In genomic region chr13:113977976-113978375, GRCh38 we compare ENCODE assay signal across 2 cellular contexts.
TF ChIP-seq lines count a peak whose summit lies in the region.

No MANE protein-coding gene starts in this region.

TF ChIP-seq in HCT116, 20 proteins besides CTCF, POLR2A, EP300 and RAD21:
- no peak for TF ChIP-seq SRF (IDR thresholded peaks at IDR 0.05; ENCODE audit: low read depth)
- TF ChIP-seq EGR1 (IDR thresholded peaks at IDR 0.05; ENCODE audit: low read depth) = no peak
- no peak for TF ChIP-seq ZFX (IDR thresholded peaks at IDR 0.05)
- no peak for TF ChIP-seq JUND (IDR thresholded peaks at IDR 0.05)
- no peak for TF ChIP-seq TCF7L2 (IDR thresholded peaks at IDR 0.05; ENCODE audit: borderline replicate concordance, extremely low read depth, insufficient read depth, insufficient read length)
- TF ChIP-seq POLR2AphosphoS5 (IDR thresholded peaks at IDR 0.05; ENCODE audit: low read depth, low read length) = no peak
- TF ChIP-seq, protein P1, sequence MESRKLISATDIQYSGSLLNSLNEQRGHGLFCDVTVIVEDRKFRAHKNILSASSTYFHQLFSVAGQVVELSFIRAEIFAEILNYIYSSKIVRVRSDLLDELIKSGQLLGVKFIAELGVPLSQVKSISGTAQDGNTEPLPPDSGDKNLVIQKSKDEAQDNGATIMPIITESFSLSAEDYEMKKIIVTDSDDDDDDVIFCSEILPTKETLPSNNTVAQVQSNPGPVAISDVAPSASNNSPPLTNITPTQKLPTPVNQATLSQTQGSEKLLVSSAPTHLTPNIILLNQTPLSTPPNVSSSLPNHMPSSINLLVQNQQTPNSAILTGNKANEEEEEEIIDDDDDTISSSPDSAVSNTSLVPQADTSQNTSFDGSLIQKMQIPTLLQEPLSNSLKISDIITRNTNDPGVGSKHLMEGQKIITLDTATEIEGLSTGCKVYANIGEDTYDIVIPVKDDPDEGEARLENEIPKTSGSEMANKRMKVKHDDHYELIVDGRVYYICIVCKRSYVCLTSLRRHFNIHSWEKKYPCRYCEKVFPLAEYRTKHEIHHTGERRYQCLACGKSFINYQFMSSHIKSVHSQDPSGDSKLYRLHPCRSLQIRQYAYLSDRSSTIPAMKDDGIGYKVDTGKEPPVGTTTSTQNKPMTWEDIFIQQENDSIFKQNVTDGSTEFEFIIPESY (IDR thresholded peaks at IDR 0.05; ENCODE audit: extremely low read depth, insufficient replicate concordance, low read length) = no peak
- TF ChIP-seq ELF1 (IDR thresholded peaks at IDR 0.05; ENCODE audit: borderline replicate concordance, low read depth) = no peak
- TF ChIP-seq EZH2 (IDR thresholded peaks at IDR 0.05) = no peak
- TF ChIP-seq, protein P2, sequence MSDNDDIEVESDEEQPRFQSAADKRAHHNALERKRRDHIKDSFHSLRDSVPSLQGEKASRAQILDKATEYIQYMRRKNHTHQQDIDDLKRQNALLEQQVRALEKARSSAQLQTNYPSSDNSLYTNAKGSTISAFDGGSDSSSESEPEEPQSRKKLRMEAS (IDR thresholded peaks at IDR 0.05) = no peak
- no peak for TF ChIP-seq FOSL1 (IDR thresholded peaks at IDR 0.05; ENCODE audit: low read depth)
- TF ChIP-seq SIN3A (IDR thresholded peaks at IDR 0.05; ENCODE audit: low read depth) = no peak

TF ChIP-seq in GM12878, 131 proteins besides CTCF, POLR2A, EP300 and RAD21:
- no peak for TF ChIP-seq MEF2B (IDR thresholded peaks at IDR 0.05; ENCODE audit: partially characterized antibody, poor library complexity, severe bottlenecking)
- TF ChIP-seq PAX8 (IDR thresholded peaks at IDR 0.05) = no peak
- TF ChIP-seq EZH2 (IDR thresholded peaks at IDR 0.05; ENCODE audit: borderline replicate concordance, control insufficient read depth, low read depth, low read length) = no peak
- TF ChIP-seq DPF2 (IDR thresholded peaks at IDR 0.05) = no peak
- TF ChIP-seq CREM (IDR thresholded peaks at IDR 0.05; ENCODE audit: low read depth) = no peak
- TF ChIP-seq NFYA (IDR thresholded peaks at IDR 0.05; ENCODE audit: borderline replicate concordance, low read depth, low read length) = no peak
- TF ChIP-seq, protein P3, sequence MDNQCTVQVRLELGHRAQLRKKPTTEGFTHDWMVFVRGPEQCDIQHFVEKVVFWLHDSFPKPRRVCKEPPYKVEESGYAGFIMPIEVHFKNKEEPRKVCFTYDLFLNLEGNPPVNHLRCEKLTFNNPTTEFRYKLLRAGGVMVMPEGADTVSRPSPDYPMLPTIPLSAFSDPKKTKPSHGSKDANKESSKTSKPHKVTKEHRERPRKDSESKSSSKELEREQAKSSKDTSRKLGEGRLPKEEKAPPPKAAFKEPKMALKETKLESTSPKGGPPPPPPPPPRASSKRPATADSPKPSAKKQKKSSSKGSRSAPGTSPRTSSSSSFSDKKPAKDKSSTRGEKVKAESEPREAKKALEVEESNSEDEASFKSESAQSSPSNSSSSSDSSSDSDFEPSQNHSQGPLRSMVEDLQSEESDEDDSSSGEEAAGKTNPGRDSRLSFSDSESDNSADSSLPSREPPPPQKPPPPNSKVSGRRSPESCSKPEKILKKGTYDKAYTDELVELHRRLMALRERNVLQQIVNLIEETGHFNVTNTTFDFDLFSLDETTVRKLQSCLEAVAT (IDR thresholded peaks at IDR 0.05) = no peak
- TF ChIP-seq FOXK2 (IDR thresholded peaks at IDR 0.05) = no peak
- no peak for TF ChIP-seq LARP7 (IDR thresholded peaks at IDR 0.05)
- no peak for TF ChIP-seq FOXM1 (IDR thresholded peaks at IDR 0.05; ENCODE audit: low read depth, low read length)
